ENCODE assay signal across 8 cellular contexts in genomic region chr1:231240883-231241735, GRCh38. TPM values are rescaled to one million over a fixed set of nuclear protein-coding genes. Genes with fewer than 3 reads are reported as not detected.
DNase-seq lines count a peak whose midpoint lies in the region; ATAC-seq and TF ChIP-seq lines count a peak whose summit lies in the region.

GNPAT (plus strand) TSS chr1:231241212; CDS start chr1:231241379, 167 bp downstream.

- H3K9me2 ChIP-seq in DOHH2 (replicated peaks; ENCODE audit: control insufficient read depth, low read length) (no peaks in the 10 kb centered on the region), Karpas-422 (replicated peaks; ENCODE audit: insufficient read depth, low read length) (no peaks in the 10 kb centered on the region)

- H3K27ac Mint-ChIP-seq in nephron, result peak within 1 kb of the TSS; percentile 94 to 99 (median 97)

- H3K9me3 ChIP-seq in DOHH2 (ENCODE audit: control insufficient read depth, insufficient read depth, low read length), result no peaks in the 10 kb centered on the region
- H3K9me3 ChIP-seq in Karpas-422 (ENCODE audit: low read length), result no peaks in the 10 kb centered on the region

- H3K27ac ChIP-seq in DOHH2 (ENCODE audit: low read depth, low read length), result peak within 1 kb of the TSS; percentile 42
- H3K27ac ChIP-seq in Karpas-422 (ENCODE audit: low read length), result peak within 1 kb of the TSS; percentile 39

- H3K4me1 Mint-ChIP-seq in nephron, result peaks cover 44% of the 10 kb centered on the region

- H3F3A ChIP-seq in DOHH2 (ENCODE audit: control insufficient read depth, insufficient read depth), result no peaks in the 10 kb centered on the region

- ATAC-seq in GM21786 (IDR thresholded peaks at IDR 0.05; ENCODE audit: unreplicated experiment), result peak; percentile 96
- peak; percentile 96 for ATAC-seq in stimulated activated naive CD8-positive, alpha-beta T cell treated with anti-CD3 and anti-CD28 coated beads, Interleukin-15, Interleukin-2, amounts not matched to agents 100 U/mL and 50 U/mL, for 24 hours

- H3K27me3 ChIP-seq in DOHH2 (ENCODE audit: control insufficient read depth, low read length) (no peaks in the 10 kb centered on the region), Karpas-422 (ENCODE audit: low read length) (no peaks in the 10 kb centered on the region)

- TF ChIP-seq POLR2A in Raji (IDR thresholded peaks at IDR 0.05; ENCODE audit: insufficient read depth, low read depth, low read length), result peak; percentile 96

- H3K4me2 ChIP-seq in DOHH2 (ENCODE audit: low read length), result peak within 1 kb of the TSS; percentile 82
- H3K4me2 ChIP-seq in Karpas-422 (ENCODE audit: low read depth, low read length, poor library complexity, severe bottlenecking), result peak within 1 kb of the TSS; percentile 100

- H3K9me3 Mint-ChIP-seq in nephron, result no peaks in the 10 kb centered on the region

- H3K79me2 ChIP-seq in DOHH2 (ENCODE audit: control insufficient read depth, low read length) (peaks cover 92% of the 10 kb centered on the region), Karpas-422 (ENCODE audit: low read length) (peaks cover 93% of the 10 kb centered on the region)

- H3K4me3 Mint-ChIP-seq in nephron, result peak within 1 kb of the TSS; percentile 99

- H2AFZ ChIP-seq in Karpas-422 (ENCODE audit: low read length), result peak within 1 kb of the TSS; percentile 18; the same call in 1 of the 2 replicates

- peak within 1 kb of the TSS; percentile 96 for H3K9ac ChIP-seq in Karpas-422 (ENCODE audit: low read length)

- peak; percentile 96 for DNase-seq in Karpas-422
- DNase-seq in activated T-helper 9 cell treated with anti-CD3 and anti-CD28 coated beads, Interleukin-2, amount 50 U/mL, for 16 hours (ENCODE audit: low read depth), result peak; percentile 87
- DNase-seq in fibroblast of pulmonary artery (ENCODE audit: low read depth), result peak; percentile 85
- peak; percentile 92 for DNase-seq in stimulated activated naive CD8-positive, alpha-beta T cell treated with anti-CD3 and anti-CD28 coated beads, Interleukin-15, Interleukin-2, amounts not matched to agents 100 U/mL and 50 U/mL, for 24 hours

- H3K36me3 ChIP-seq in DOHH2 (ENCODE audit: control insufficient read depth, low read length) (peaks cover 63% of the 10 kb centered on the region), Karpas-422 (ENCODE audit: insufficient read depth, low read length) (peaks cover 27% of the 10 kb centered on the region)

- H3K4me3 ChIP-seq in DOHH2 (ENCODE audit: low read length), result peak within 1 kb of the TSS; percentile 96
- peak within 1 kb of the TSS; percentile 96 for H3K4me3 ChIP-seq in Karpas-422 (ENCODE audit: low read length)
- H3K4me3 ChIP-seq in fibroblast of pulmonary artery (replicated peaks; ENCODE audit: low read depth, low read length), result peak within 1 kb of the TSS; percentile 97

- TF ChIP-seq CTCF in DOHH2 (IDR thresholded peaks at IDR 0.05; ENCODE audit: low read depth, low read length, poor library complexity, severe bottlenecking), result no peak
- TF ChIP-seq CTCF in fibroblast of pulmonary artery (IDR thresholded peaks at IDR 0.05; ENCODE audit: low read length, missing control alignments), result no peak
- TF ChIP-seq CTCF in nephron (IDR thresholded peaks at IDR 0.05; ENCODE audit: unreplicated experiment in 3 of 3), result no peak

- H3K36me3 Mint-ChIP-seq in nephron (ENCODE audit: low read depth), result peaks cover 32% of the 10 kb centered on the region

- H4K20me1 ChIP-seq in DOHH2 (ENCODE audit: control insufficient read depth, insufficient read depth, low read depth, low read length), result peaks cover 15% of the 10 kb centered on the region; the same call in 1 of the 2 replicates
- H4K20me1 ChIP-seq in Karpas-422 (ENCODE audit: insufficient read depth, low read depth, low read length), result no peaks in the 10 kb centered on the region

- peaks cover 29% of the 10 kb centered on the region for H3K4me1 ChIP-seq in DOHH2 (ENCODE audit: control insufficient read depth, low read length)
- H3K4me1 ChIP-seq in Karpas-422 (ENCODE audit: low read length), result peaks cover 31% of the 10 kb centered on the region

- no peaks in the 10 kb centered on the region for H3K27me3 Mint-ChIP-seq in nephron (ENCODE audit: low read depth)

RNA-seq across cellular contexts. Expression of gene GNPAT, which starts in this region (rescaled TPM):
- 32.6 and 36.0 TPM in 2 replicates for total RNA-seq in Karpas-422 (2014; rRNA removed; shearing (Covaris generic); ENCODE audit: low replicate concordance)

Comparison
In these comparisons a context has a peak if more than half of its experiments do, and no peak if none do; other contexts are left out.
1. Peak in every context shown above with its lines: DNase-seq, ATAC-seq, H3K4me3 ChIP-seq and H3K27ac ChIP-seq.